Comparison of ENCODE assay signal across 26 cellular contexts in genomic region chr1:19780267-19780877, GRCh38. TPM values are rescaled to one million over a fixed set of nuclear protein-coding genes. Genes with fewer than 3 reads are reported as not detected.
"Had no signal": no experiment of that assay in that cellular context is flagged by ENCODE, and none has a peak within 500 bp of the region (broad histone marks: within the 10 kb centered on the region; RNA-seq: fewer than 3 reads in every experiment).

No MANE protein-coding gene starts in this region.

- FAIRE-seq: HepG2, K562, RCC 7860 had no signal

- H3K4me3 ChIP-seq: K562, SJSA1, SK-N-MC had no signal

- H3K27ac ChIP-seq: KMS-11, SJSA1, SK-N-MC had no signal

- H3K27me3 ChIP-seq: SJSA1 had no signal

- H3K9ac ChIP-seq: KMS-11 had no signal

- DNase-seq: Kasumi-1, MM.1S, NCI-H1092 treated with DMSO at 0.1 percent for 48 hours, NCI-H1436, NCI-H187, NCI-H2029, NCI-H2081 treated with DMSO at 0.1 percent for 48 hours, NCI-H2171, NCI-H226, NCI-H446, NCI-H510A, NCI-H524 treated with DMSO at 0.1 percent for 48 hours, NCI-H69, NCI-H774, Right ventricle myocardium superior, RPMI8226, SIG-M5 had no signal

- H3K9me3 ChIP-seq: SJSA1 had no signal

- ATAC-seq: HepG2, K562 had no signal

- H3K4me2 ChIP-seq: KMS-11 had no signal

RNA-seq across cellular contexts. Expression of gene RNF186, which starts 34.7 kb away (rescaled TPM):
- total RNA-seq: HT1080, K562, M059J, Right ventricle myocardium superior, SJSA1 had no signal
- polyA plus RNA-seq: IgD-negative memory B cell, K562 had no signal
